13 cellular contexts compared by ENCODE assay signal in genomic region chr5:50923768-50924113, GRCh38.
A peak's percentile ranks its signal among the peaks of the same experiment; 100 is the strongest.
DNase-seq lines count a peak whose midpoint lies in the region; ATAC-seq, FAIRE-seq and TF ChIP-seq lines count a peak whose summit lies in the region.
"Had no signal": no experiment of that assay in that cellular context is flagged by ENCODE, and none has a peak within 500 bp of the region (broad histone marks: within the 10 kb centered on the region; RNA-seq: fewer than 3 reads in every experiment).

No MANE protein-coding gene starts in this region.

- TF ChIP-seq CTCF in gastroesophageal sphincter (IDR thresholded peaks at IDR 0.05) = no peak
- no peak for TF ChIP-seq CTCF in upper lobe of right lung (IDR thresholded peaks at IDR 0.05)

- no peak for TF ChIP-seq POLR2A in gastroesophageal sphincter (IDR thresholded peaks at IDR 0.05)

- H3K36me3 ChIP-seq in gastroesophageal sphincter (no peaks in the 10 kb centered on the region), upper lobe of right lung (no peaks in the 10 kb centered on the region)
- H3K36me3 ChIP-seq: BLaER1 treated with 17β-estradiol and CSF1 and Interleukin-3, amounts not matched to agents 10 nM and 100 nM had no signal

- H3K4me3 ChIP-seq in gastroesophageal sphincter (no peak overlapping the region), right cardiac atrium (ENCODE audit: low read length) (no peak overlapping the region), upper lobe of right lung (no peak overlapping the region)
- H3K4me3 ChIP-seq: BLaER1 treated with 17β-estradiol and CSF1 and Interleukin-3, amounts not matched to agents 10 nM and 100 nM had no signal

- H3K27ac ChIP-seq in gastroesophageal sphincter (no peak overlapping the region), right cardiac atrium (ENCODE audit: low read length) (peak overlapping the region; percentile 25), upper lobe of right lung (no peak overlapping the region)
- H3K27ac ChIP-seq: BLaER1 treated with 17β-estradiol and CSF1 and Interleukin-3, amounts not matched to agents 10 nM and 100 nM had no signal

- H3K9me3 ChIP-seq in gastroesophageal sphincter (no peaks in the 10 kb centered on the region), right cardiac atrium (ENCODE audit: control insufficient read depth, low read length) (no peaks in the 10 kb centered on the region), upper lobe of right lung (no peaks in the 10 kb centered on the region)

- DNase-seq in HTR-8/SVneo (ENCODE audit: insufficient read length, low spot score) = no peak
- DNase-seq in right cardiac atrium = peak in 2 of 3 donors; percentile 16 to 53
- no peak for DNase-seq in upper lobe of right lung
- DNase-seq in retina = no peak
- DNase-seq in stimulated activated CD4-positive, alpha-beta T cell treated with anti-CD3 and anti-CD28 coated beads, Interleukin-2, amount 100 ng/mL, for 24 hours = no peak
- no peak for DNase-seq in ureter (ENCODE audit: low spot score)
- DNase-seq: ACHN; CD4-positive, CD25-positive, alpha-beta regulatory T cell; GF-D8; HCEC 1CT; HFFc6 had no signal

- peak; percentile 9 for FAIRE-seq in HTR-8/SVneo (lab: Jason Lieb, UNC)

- intact Hi-C loops in right cardiac atrium (cut with DNase I) = no loop called here
- intact Hi-C loops in upper lobe of right lung (cut with DNase I) = no loop called here

- ATAC-seq in gastroesophageal sphincter (peak; percentile 30), right cardiac atrium (peak; percentile 29 to 86), upper lobe of right lung (peak; percentile 21)

- no peaks in the 10 kb centered on the region for H3K4me1 ChIP-seq in gastroesophageal sphincter
- no peaks in the 10 kb centered on the region for H3K4me1 ChIP-seq in right cardiac atrium (ENCODE audit: control insufficient read depth, insufficient read depth, low read length)
- no peaks in the 10 kb centered on the region for H3K4me1 ChIP-seq in upper lobe of right lung
- H3K4me1 ChIP-seq: BLaER1 treated with 17β-estradiol and CSF1 and Interleukin-3, amounts not matched to agents 10 nM and 100 nM had no signal

- H3K27me3 ChIP-seq in gastroesophageal sphincter = peaks cover 12% of the 10 kb centered on the region
- H3K27me3 ChIP-seq in right cardiac atrium (ENCODE audit: control insufficient read depth, insufficient read depth) = no peaks in the 10 kb centered on the region
- peaks cover 8% of the 10 kb centered on the region for H3K27me3 ChIP-seq in upper lobe of right lung
- H3K27me3 ChIP-seq: BLaER1 treated with 17β-estradiol and CSF1 and Interleukin-3, amounts not matched to agents 10 nM and 100 nM had no signal

- WGBS in gastroesophageal sphincter (ENCODE audit: low coverage in 1 of 2), 2 donors = 100% methylated on average over 1 of the region's 9 CpGs; no CpG with 5 or more reads in 1 of the 2 donors
- 83% methylated on average over 9 of the region's 9 CpGs for WGBS in right cardiac atrium

- no peak for TF ChIP-seq EP300 in gastroesophageal sphincter (IDR thresholded peaks at IDR 0.05)

Comparison
In these comparisons a context has a peak if more than half of its experiments do, and no peak if none do; other contexts are left out.
1. DNase-seq: peak in right cardiac atrium (2 of 3); none in HTR-8/SVneo (single experiment), upper lobe of right lung (single experiment), retina (single experiment), stimulated activated CD4-positive, alpha-beta T cell treated with anti-CD3 and anti-CD28 coated beads, Interleukin-2, amount 100 ng/mL, for 24 hours (0 of 2) and ureter (single experiment).
2. Peak in every context shown above with its lines, with median percentiles within 50 percentile points of each other: ATAC-seq.